In the genomic region with DNA sequence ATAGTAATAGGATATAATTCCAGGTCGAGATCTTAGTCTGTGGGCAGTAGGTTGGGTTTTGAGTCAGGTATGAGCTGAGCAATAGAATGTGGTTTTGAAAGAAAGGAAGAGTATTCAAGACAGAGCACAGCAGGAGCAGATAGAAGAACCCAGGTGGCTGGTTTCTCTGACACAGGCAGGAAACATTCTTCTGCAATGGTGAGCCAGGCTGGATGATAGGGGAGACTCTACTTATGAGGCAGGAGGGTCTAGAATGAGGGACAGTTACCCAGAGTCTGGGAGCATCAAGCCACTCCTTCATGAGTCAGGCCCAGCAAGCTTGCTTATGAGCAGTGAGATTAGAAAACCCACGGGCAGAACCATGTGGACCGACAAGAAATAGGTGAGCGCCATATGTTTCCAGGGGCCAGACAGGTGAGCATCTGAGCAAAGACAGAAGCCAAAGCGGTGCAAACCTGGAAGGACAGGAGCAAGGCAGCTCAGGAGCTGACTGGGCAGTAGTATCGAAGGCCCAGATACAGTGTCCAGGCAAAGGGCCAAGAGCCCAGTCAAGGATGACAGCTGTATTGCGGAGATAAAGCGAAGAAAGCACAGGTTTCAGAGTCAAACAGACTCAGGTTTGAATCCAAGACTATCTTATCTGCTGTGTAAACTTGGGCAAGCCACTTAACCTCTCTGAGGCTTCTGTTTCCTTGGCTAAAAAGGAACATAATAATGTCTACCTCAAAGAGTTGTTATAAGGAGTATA, we compare ENCODE assay signal across 1 cellular context.
TF ChIP-seq lines count a peak whose summit lies in the region.

No MANE protein-coding gene starts in this region.

TF ChIP-seq in K562, 482 proteins besides CTCF, POLR2A, EP300 and RAD21 (continued from another document and continues in another):
- TF ChIP-seq, protein P1, sequence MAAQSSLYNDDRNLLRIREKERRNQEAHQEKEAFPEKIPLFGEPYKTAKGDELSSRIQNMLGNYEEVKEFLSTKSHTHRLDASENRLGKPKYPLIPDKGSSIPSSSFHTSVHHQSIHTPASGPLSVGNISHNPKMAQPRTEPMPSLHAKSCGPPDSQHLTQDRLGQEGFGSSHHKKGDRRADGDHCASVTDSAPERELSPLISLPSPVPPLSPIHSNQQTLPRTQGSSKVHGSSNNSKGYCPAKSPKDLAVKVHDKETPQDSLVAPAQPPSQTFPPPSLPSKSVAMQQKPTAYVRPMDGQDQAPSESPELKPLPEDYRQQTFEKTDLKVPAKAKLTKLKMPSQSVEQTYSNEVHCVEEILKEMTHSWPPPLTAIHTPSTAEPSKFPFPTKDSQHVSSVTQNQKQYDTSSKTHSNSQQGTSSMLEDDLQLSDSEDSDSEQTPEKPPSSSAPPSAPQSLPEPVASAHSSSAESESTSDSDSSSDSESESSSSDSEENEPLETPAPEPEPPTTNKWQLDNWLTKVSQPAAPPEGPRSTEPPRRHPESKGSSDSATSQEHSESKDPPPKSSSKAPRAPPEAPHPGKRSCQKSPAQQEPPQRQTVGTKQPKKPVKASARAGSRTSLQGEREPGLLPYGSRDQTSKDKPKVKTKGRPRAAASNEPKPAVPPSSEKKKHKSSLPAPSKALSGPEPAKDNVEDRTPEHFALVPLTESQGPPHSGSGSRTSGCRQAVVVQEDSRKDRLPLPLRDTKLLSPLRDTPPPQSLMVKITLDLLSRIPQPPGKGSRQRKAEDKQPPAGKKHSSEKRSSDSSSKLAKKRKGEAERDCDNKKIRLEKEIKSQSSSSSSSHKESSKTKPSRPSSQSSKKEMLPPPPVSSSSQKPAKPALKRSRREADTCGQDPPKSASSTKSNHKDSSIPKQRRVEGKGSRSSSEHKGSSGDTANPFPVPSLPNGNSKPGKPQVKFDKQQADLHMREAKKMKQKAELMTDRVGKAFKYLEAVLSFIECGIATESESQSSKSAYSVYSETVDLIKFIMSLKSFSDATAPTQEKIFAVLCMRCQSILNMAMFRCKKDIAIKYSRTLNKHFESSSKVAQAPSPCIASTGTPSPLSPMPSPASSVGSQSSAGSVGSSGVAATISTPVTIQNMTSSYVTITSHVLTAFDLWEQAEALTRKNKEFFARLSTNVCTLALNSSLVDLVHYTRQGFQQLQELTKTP (IDR thresholded peaks at IDR 0.05; ENCODE audit: low read depth in 1 of 2, partially characterized antibody in 2 of 2): no peak
- no peak for TF ChIP-seq COPS2 (conservative IDR thresholded peaks at IDR 0.05)
- TF ChIP-seq, protein P2, sequence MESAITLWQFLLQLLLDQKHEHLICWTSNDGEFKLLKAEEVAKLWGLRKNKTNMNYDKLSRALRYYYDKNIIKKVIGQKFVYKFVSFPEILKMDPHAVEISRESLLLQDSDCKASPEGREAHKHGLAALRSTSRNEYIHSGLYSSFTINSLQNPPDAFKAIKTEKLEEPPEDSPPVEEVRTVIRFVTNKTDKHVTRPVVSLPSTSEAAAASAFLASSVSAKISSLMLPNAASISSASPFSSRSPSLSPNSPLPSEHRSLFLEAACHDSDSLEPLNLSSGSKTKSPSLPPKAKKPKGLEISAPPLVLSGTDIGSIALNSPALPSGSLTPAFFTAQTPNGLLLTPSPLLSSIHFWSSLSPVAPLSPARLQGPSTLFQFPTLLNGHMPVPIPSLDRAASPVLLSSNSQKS (CRISPR knock-in tag; IDR thresholded peaks at IDR 0.05): no peak
- TF ChIP-seq ZNF707 (CRISPR knock-in tag; conservative IDR thresholded peaks at IDR 0.05): no peak
- TF ChIP-seq ZNF12 (CRISPR knock-in tag; IDR thresholded peaks at IDR 0.05): no peak
- no peak for TF ChIP-seq FOXP4 (CRISPR knock-in tag; IDR thresholded peaks at IDR 0.05; ENCODE audit: borderline replicate concordance)
- TF ChIP-seq, protein P3, sequence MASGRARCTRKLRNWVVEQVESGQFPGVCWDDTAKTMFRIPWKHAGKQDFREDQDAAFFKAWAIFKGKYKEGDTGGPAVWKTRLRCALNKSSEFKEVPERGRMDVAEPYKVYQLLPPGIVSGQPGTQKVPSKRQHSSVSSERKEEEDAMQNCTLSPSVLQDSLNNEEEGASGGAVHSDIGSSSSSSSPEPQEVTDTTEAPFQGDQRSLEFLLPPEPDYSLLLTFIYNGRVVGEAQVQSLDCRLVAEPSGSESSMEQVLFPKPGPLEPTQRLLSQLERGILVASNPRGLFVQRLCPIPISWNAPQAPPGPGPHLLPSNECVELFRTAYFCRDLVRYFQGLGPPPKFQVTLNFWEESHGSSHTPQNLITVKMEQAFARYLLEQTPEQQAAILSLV (tag; IDR thresholded peaks at IDR 0.05): no peak
- TF ChIP-seq NFXL1 (CRISPR knock-in tag; IDR thresholded peaks at IDR 0.05): no peak
- no peak for TF ChIP-seq HIVEP1 (CRISPR knock-in tag; IDR thresholded peaks at IDR 0.05)
- no peak for TF ChIP-seq GTF2A2 (tag; IDR thresholded peaks at IDR 0.05)
- TF ChIP-seq SRSF3 (IDR thresholded peaks at IDR 0.05; ENCODE audit: insufficient read depth, low read length): no peak
- TF ChIP-seq RUNX1 (IDR thresholded peaks at IDR 0.05; ENCODE audit: low read depth): no peak
- TF ChIP-seq AFF4 (CRISPR knock-in tag; IDR thresholded peaks at IDR 0.05): no peak
- TF ChIP-seq KDM1A (IDR thresholded peaks at IDR 0.05): peak; percentile 84 to 85
- no peak for TF ChIP-seq HNRNPL (IDR thresholded peaks at IDR 0.05; ENCODE audit: low read depth, low read length)
- TF ChIP-seq HEY1 (CRISPR knock-in tag; IDR thresholded peaks at IDR 0.05; ENCODE audit: borderline replicate concordance): no peak
- no peak for TF ChIP-seq ZNF76 (CRISPR knock-in tag; IDR thresholded peaks at IDR 0.05; ENCODE audit: borderline replicate concordance)
- TF ChIP-seq ARID2 (IDR thresholded peaks at IDR 0.05): no peak
- peak in 1 of 2 experiments; percentile 93; a peak in 2 of 4 replicates for TF ChIP-seq RCOR1 (IDR thresholded peaks at IDR 0.05; ENCODE audit: borderline replicate concordance in 1 of 2, low read depth in 2 of 2, low read length in 2 of 2)
- TF ChIP-seq ZBTB8A (IDR thresholded peaks at IDR 0.05; ENCODE audit: partially characterized antibody): no peak
- TF ChIP-seq ZEB2 (IDR thresholded peaks at IDR 0.05): peak; percentile 52; the same call in 1 of the 2 replicates
- TF ChIP-seq NCOR1 (IDR thresholded peaks at IDR 0.05): peak; percentile 59
- no peak for TF ChIP-seq ZBTB1 (CRISPR knock-in tag; IDR thresholded peaks at IDR 0.05; ENCODE audit: borderline replicate concordance, low read depth)
- TF ChIP-seq JUN (IDR thresholded peaks at IDR 0.05; ENCODE audit: borderline replicate concordance, low read depth, low read length): no peak
- TF ChIP-seq JUN (CRISPR knock-in tag; IDR thresholded peaks at IDR 0.05; ENCODE audit: borderline replicate concordance): no peak
- no peak for TF ChIP-seq ZKSCAN8 (CRISPR knock-in tag; IDR thresholded peaks at IDR 0.05)
- no peak for TF ChIP-seq CBX2 (IDR thresholded peaks at IDR 0.05; ENCODE audit: insufficient read depth, low read length, poor library complexity, severe bottlenecking)
- no peak for TF ChIP-seq FOXP1 (CRISPR knock-in tag; IDR thresholded peaks at IDR 0.05)
- no peak for TF ChIP-seq ZNF717 (CRISPR knock-in tag; IDR thresholded peaks at IDR 0.05)
- no peak for TF ChIP-seq NBN (IDR thresholded peaks at IDR 0.05; ENCODE audit: low read depth)
- TF ChIP-seq, protein P4, sequence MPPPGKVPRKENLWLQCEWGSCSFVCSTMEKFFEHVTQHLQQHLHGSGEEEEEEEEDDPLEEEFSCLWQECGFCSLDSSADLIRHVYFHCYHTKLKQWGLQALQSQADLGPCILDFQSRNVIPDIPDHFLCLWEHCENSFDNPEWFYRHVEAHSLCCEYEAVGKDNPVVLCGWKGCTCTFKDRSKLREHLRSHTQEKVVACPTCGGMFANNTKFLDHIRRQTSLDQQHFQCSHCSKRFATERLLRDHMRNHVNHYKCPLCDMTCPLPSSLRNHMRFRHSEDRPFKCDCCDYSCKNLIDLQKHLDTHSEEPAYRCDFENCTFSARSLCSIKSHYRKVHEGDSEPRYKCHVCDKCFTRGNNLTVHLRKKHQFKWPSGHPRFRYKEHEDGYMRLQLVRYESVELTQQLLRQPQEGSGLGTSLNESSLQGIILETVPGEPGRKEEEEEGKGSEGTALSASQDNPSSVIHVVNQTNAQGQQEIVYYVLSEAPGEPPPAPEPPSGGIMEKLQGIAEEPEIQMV (tag; conservative IDR thresholded peaks at IDR 0.05; ENCODE audit: low read depth): no peak
- TF ChIP-seq, protein P5, sequence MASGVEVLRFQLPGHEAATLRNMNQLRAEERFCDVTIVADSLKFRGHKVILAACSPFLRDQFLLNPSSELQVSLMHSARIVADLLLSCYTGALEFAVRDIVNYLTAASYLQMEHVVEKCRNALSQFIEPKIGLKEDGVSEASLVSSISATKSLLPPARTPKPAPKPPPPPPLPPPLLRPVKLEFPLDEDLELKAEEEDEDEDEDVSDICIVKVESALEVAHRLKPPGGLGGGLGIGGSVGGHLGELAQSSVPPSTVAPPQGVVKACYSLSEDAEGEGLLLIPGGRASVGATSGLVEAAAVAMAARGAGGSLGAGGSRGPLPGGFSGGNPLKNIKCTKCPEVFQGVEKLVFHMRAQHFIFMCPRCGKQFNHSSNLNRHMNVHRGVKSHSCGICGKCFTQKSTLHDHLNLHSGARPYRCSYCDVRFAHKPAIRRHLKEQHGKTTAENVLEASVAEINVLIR (CRISPR knock-in tag; IDR thresholded peaks at IDR 0.05): no peak
- no peak for TF ChIP-seq ATF6 (CRISPR knock-in tag; IDR thresholded peaks at IDR 0.05)
- TF ChIP-seq, protein P6, sequence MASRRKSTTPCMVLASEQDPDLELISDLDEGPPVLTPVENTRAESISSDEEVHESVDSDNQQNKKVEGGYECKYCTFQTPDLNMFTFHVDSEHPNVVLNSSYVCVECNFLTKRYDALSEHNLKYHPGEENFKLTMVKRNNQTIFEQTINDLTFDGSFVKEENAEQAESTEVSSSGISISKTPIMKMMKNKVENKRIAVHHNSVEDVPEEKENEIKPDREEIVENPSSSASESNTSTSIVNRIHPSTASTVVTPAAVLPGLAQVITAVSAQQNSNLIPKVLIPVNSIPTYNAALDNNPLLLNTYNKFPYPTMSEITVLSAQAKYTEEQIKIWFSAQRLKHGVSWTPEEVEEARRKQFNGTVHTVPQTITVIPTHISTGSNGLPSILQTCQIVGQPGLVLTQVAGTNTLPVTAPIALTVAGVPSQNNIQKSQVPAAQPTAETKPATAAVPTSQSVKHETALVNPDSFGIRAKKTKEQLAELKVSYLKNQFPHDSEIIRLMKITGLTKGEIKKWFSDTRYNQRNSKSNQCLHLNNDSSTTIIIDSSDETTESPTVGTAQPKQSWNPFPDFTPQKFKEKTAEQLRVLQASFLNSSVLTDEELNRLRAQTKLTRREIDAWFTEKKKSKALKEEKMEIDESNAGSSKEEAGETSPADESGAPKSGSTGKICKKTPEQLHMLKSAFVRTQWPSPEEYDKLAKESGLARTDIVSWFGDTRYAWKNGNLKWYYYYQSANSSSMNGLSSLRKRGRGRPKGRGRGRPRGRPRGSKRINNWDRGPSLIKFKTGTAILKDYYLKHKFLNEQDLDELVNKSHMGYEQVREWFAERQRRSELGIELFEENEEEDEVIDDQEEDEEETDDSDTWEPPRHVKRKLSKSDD (conservative IDR thresholded peaks at IDR 0.05; ENCODE audit: low read length): no peak
- no peak for TF ChIP-seq ZNF174 (CRISPR knock-in tag; IDR thresholded peaks at IDR 0.05)
- TF ChIP-seq ZNF41 (CRISPR knock-in tag; conservative IDR thresholded peaks at IDR 0.05): no peak
- TF ChIP-seq CAMTA2 (CRISPR knock-in tag; conservative IDR thresholded peaks at IDR 0.05): no peak
- TF ChIP-seq ZBTB17 (CRISPR knock-in tag; IDR thresholded peaks at IDR 0.05): no peak
- no peak for TF ChIP-seq GABPB1 (CRISPR knock-in tag; IDR thresholded peaks at IDR 0.05)
- TF ChIP-seq ZNF232 (CRISPR knock-in tag; IDR thresholded peaks at IDR 0.05): no peak
